Comparison of ENCODE assay signal across 20 cellular contexts in the genomic region with DNA sequence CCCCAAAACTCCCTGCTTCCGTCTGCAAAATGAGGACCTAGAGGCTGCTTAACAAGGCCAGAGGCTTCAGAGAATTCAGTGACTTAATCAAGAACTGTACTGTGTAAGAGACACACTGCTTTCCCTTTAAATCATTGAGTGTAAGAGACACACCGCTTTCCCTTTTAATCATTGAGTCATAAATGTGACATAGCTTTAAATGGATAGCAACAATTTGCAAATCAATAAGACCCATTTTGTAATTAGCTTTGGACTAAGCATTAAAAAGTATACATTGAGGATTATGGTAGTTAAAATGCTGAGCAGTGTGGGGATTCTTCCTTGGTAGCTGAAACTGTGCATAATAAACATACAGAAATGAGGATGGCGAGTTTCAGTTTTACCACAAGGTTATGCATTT. TPM values are rescaled to one million over a fixed set of nuclear protein-coding genes. Genes with fewer than 3 reads are reported as not detected.
DNase-seq lines count a peak whose midpoint lies in the region; ATAC-seq, FAIRE-seq and TF ChIP-seq lines count a peak whose summit lies in the region.
"Had no signal": no experiment of that assay in that cellular context is flagged by ENCODE, and none has a peak within 500 bp of the region (broad histone marks: within the 10 kb centered on the region; RNA-seq: fewer than 3 reads in every experiment).

No MANE protein-coding gene starts in this region.

- H3K9me3 ChIP-seq in astrocyte (ENCODE audit: insufficient read depth, low read depth, low read length), result no peaks in the 10 kb centered on the region
- H3K9me3 ChIP-seq: BLaER1 treated with 17β-estradiol and CSF1 and Interleukin-3, amounts not matched to agents 10 nM and 100 nM; Caco-2 had no signal

- no peak overlapping the region for H3K4me2 ChIP-seq in astrocyte (ENCODE audit: low read length)
- H3K4me2 ChIP-seq: BLaER1 treated with 17β-estradiol and CSF1 and Interleukin-3, amounts not matched to agents 10 nM and 100 nM had no signal

- H3K4me3 Mint-ChIP-seq in astrocyte (ENCODE audit: unreplicated experiment) (no peak overlapping the region), nephron progenitor cell (no peak overlapping the region)
- H3K4me3 Mint-ChIP-seq: B cell; CD4-positive, alpha-beta T cell; CD8-positive, alpha-beta T cell had no signal

- no peak overlapping the region for H2AFZ ChIP-seq in astrocyte (ENCODE audit: low read depth, low read length)

- H3K9ac ChIP-seq in astrocyte (ENCODE audit: low read length), result no peak overlapping the region
- H3K9ac ChIP-seq: BLaER1 treated with 17β-estradiol and CSF1 and Interleukin-3, amounts not matched to agents 10 nM and 100 nM had no signal

- H3K4me1 Mint-ChIP-seq in astrocyte (ENCODE audit: low read depth, unreplicated experiment) (peaks cover 4% of the 10 kb centered on the region), nephron progenitor cell (peaks cover 17% of the 10 kb centered on the region)
- H3K4me1 Mint-ChIP-seq: B cell had no signal

- no peaks in the 10 kb centered on the region for H3K36me3 Mint-ChIP-seq in astrocyte (ENCODE audit: low read depth, unreplicated experiment)
- peaks cover 31% of the 10 kb centered on the region for H3K36me3 Mint-ChIP-seq in nephron progenitor cell (ENCODE audit: low read depth)

- DNase-seq in GM19239 (ENCODE audit: insufficient read length, low spot score) (no peak), astrocyte (ENCODE audit: low read depth) (no peak), nephron progenitor cell (no peak), glomerular visceral epithelial cell (ENCODE audit: extremely low spot score) (no peak), cortex of kidney (lab: John Stamatoyannopoulos, UW) (no peak)
- DNase-seq: 8988T; AML-193; Caco-2; Calu3; CD4-positive, alpha-beta T cell; CD8-positive, alpha-beta T cell; DMS79 treated with DMSO at 0.1 percent for 48 hours; GF-D8 had no signal

- peak; percentile 68 for FAIRE-seq in GM19239 (lab: Jason Lieb, UNC)
- peak; percentile 100 for FAIRE-seq in astrocyte (lab: Jason Lieb, UNC)
- FAIRE-seq: A204.1, G401.6, GM12891 had no signal

- TF ChIP-seq CTCF in astrocyte (IDR thresholded peaks at IDR 0.05; ENCODE audit: insufficient read depth, low read depth, low read length), result no peak
- no peak for TF ChIP-seq CTCF in nephron progenitor cell (IDR thresholded peaks at IDR 0.05)

- no peaks in the 10 kb centered on the region for H3K27me3 ChIP-seq in astrocyte (ENCODE audit: insufficient read depth, low read length)

- H3K27ac Mint-ChIP-seq in astrocyte (ENCODE audit: unreplicated experiment) (no peak overlapping the region), nephron progenitor cell (peak overlapping the region; percentile 40)
- H3K27ac Mint-ChIP-seq: B cell; CD4-positive, alpha-beta T cell; CD8-positive, alpha-beta T cell had no signal

- no peak overlapping the region for H3K4me3 ChIP-seq in astrocyte (ENCODE audit: insufficient read depth, low read depth, low read length)
- H3K4me3 ChIP-seq: BLaER1 treated with 17β-estradiol and CSF1 and Interleukin-3, amounts not matched to agents 10 nM and 100 nM had no signal

- no peaks in the 10 kb centered on the region for H4K20me1 ChIP-seq in astrocyte (ENCODE audit: insufficient read depth, low read length)

- ATAC-seq in HG02870 (IDR thresholded peaks at IDR 0.05; ENCODE audit: unreplicated experiment), result no peak
- ATAC-seq: CD8-positive, alpha-beta T cell had no signal

- H3K27ac ChIP-seq in astrocyte (ENCODE audit: low read depth, low read length), result no peak overlapping the region
- H3K27ac ChIP-seq: BLaER1 treated with 17β-estradiol and CSF1 and Interleukin-3, amounts not matched to agents 10 nM and 100 nM; C4-2B had no signal

- H3K27me3 Mint-ChIP-seq in astrocyte (ENCODE audit: low read depth, unreplicated experiment), result no peaks in the 10 kb centered on the region
- no peaks in the 10 kb centered on the region for H3K27me3 Mint-ChIP-seq in nephron progenitor cell (ENCODE audit: low read depth, poor library complexity)
- H3K27me3 Mint-ChIP-seq: B cell; CD4-positive, alpha-beta T cell had no signal

- H3K9me3 Mint-ChIP-seq in astrocyte (ENCODE audit: unreplicated experiment) (no peaks in the 10 kb centered on the region), nephron progenitor cell (no peaks in the 10 kb centered on the region)
- H3K9me3 Mint-ChIP-seq: CD4-positive, alpha-beta T cell; CD8-positive, alpha-beta T cell had no signal

- H3K4me1 ChIP-seq in astrocyte (ENCODE audit: insufficient read depth, low read length), result no peaks in the 10 kb centered on the region
- H3K4me1 ChIP-seq: BLaER1 treated with 17β-estradiol and CSF1 and Interleukin-3, amounts not matched to agents 10 nM and 100 nM; Caco-2 had no signal

- no peaks in the 10 kb centered on the region for H3K36me3 ChIP-seq in astrocyte (ENCODE audit: insufficient read depth, low read length)

- H3K79me2 ChIP-seq in astrocyte (ENCODE audit: insufficient read depth, low read length), result no peaks in the 10 kb centered on the region

RNA-seq across cellular contexts. Expression of gene ARX, which starts 31.8 kb away (rescaled TPM):
- not detected in 2 replicates for total RNA-seq in astrocyte
- total RNA-seq: B cell; Calu3; CD4-positive, alpha-beta T cell; CD8-positive, alpha-beta T cell had no signal
